ENCODE assay signal across 25 cellular contexts in the genomic region with DNA sequence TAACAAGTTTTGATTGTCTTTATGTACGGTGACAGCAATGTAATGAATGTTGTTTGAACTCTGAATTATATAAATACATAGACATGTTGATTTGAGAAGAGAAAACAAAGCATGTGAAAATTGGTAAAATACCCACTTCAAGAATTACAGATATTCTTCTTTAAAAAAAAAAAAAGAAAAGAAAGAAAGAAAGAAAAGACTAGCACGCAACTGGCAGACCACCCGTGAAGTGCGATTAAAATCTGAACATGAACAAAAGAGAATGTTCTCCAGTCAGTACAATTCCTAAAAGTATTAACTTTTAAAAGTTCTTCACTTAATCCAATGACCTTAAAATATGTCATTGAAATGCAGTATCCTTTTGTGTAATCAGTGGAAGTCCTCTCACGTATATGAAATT.
"Had no signal": no experiment of that assay in that cellular context is flagged by ENCODE, and none has a peak within 500 bp of the region (broad histone marks: within the 10 kb centered on the region; RNA-seq: fewer than 3 reads in every experiment).

No MANE protein-coding gene starts in this region.

- H3K9me3 ChIP-seq: colonic mucosa, esophagus muscularis mucosa, esophagus squamous epithelium, gastrocnemius medialis, gastroesophageal sphincter had no signal

- DNase-seq: colonic mucosa; cortex of kidney; dermis blood vessel endothelial cell; dorsolateral prefrontal cortex; effector CD4-positive, alpha-beta T cell; effector CD8-positive, alpha-beta T cell; effector memory CD4-positive, alpha-beta T cell; effector memory CD8-positive, alpha-beta T cell; endodermal cell; erythroblast; esophagus squamous epithelium; foreskin fibroblast; foreskin keratinocyte; foreskin melanocyte; gastrocnemius medialis; glutamatergic neuron; head of caudate nucleus; heart left ventricle; heart right ventricle had no signal

- H3K27me3 ChIP-seq: colonic mucosa, esophagus muscularis mucosa, esophagus squamous epithelium, foreskin keratinocyte, gastrocnemius medialis, gastroesophageal sphincter, heart left ventricle, heart right ventricle had no signal

- H3K27ac Mint-ChIP-seq: dendritic cell treated with granulocyte-macrophage colony-stimulating factor and Interleukin-4, amounts not matched to agents 40 ng/mL and 50 ng/mL, for 4 days; effector memory CD8-positive, alpha-beta T cell; endodermal cell had no signal

- H3K4me3 ChIP-seq: colonic mucosa, coronary artery, dorsolateral prefrontal cortex, esophagus muscularis mucosa, esophagus squamous epithelium, gastrocnemius medialis, gastroesophageal sphincter, heart left ventricle, heart right ventricle had no signal

- H3K27me3 Mint-ChIP-seq: dendritic cell treated with granulocyte-macrophage colony-stimulating factor and Interleukin-4, amounts not matched to agents 40 ng/mL and 50 ng/mL, for 4 days; effector memory CD8-positive, alpha-beta T cell had no signal

- H3K27ac ChIP-seq: colonic mucosa, coronary artery, dorsolateral prefrontal cortex, epithelial cell of prostate, esophagus muscularis mucosa, esophagus squamous epithelium, foreskin keratinocyte, gastrocnemius medialis, gastroesophageal sphincter, heart left ventricle, heart right ventricle had no signal

- ATAC-seq: effector memory CD8-positive, alpha-beta T cell; esophagus mucosa; foreskin keratinocyte; gastrocnemius medialis; gastroesophageal sphincter; heart left ventricle; heart right ventricle had no signal

- H3K36me3 ChIP-seq: colonic mucosa, esophagus muscularis mucosa, esophagus squamous epithelium, gastrocnemius medialis, gastroesophageal sphincter, heart left ventricle, heart right ventricle had no signal

- H3K4me1 ChIP-seq: colonic mucosa, esophagus muscularis mucosa, gastrocnemius medialis, gastroesophageal sphincter, heart left ventricle, heart right ventricle had no signal

- H3K4me3 Mint-ChIP-seq: dendritic cell treated with granulocyte-macrophage colony-stimulating factor and Interleukin-4, amounts not matched to agents 40 ng/mL and 50 ng/mL, for 4 days; effector memory CD8-positive, alpha-beta T cell; endodermal cell had no signal
